10 cellular contexts compared by ENCODE assay signal in genomic region chr18:76380791-76381405, GRCh38.
DNase-seq lines count a peak whose midpoint lies in the region; ATAC-seq and TF ChIP-seq lines count a peak whose summit lies in the region.
"Had no signal": no experiment of that assay in that cellular context is flagged by ENCODE, and none has a peak within 500 bp of the region (broad histone marks: within the 10 kb centered on the region; RNA-seq: fewer than 3 reads in every experiment).

No MANE protein-coding gene starts in this region.

- H3K9me3 ChIP-seq in mucosa of descending colon: no peaks in the 10 kb centered on the region

- no peak for ATAC-seq in activated CD8-positive, alpha-beta T cell treated with anti-CD3 and anti-CD28 coated beads for 36 hours
- ATAC-seq in activated CD8-positive, alpha-beta T cell treated with anti-CD3 and anti-CD28 coated beads, Interleukin-2, amount 10 ng/mL, durations not matched to agents 7 days and 5 days: no peak
- ATAC-seq in mucosa of descending colon: no peak

- H3K27me3 Mint-ChIP-seq in activated CD8-positive, alpha-beta T cell treated with anti-CD3 and anti-CD28 coated beads for 36 hours: no peaks in the 10 kb centered on the region
- H3K27me3 Mint-ChIP-seq in activated CD8-positive, alpha-beta T cell treated with anti-CD3 and anti-CD28 coated beads, Interleukin-2, amount 10 ng/mL, durations not matched to agents 7 days and 5 days (ENCODE audit: low read depth): no peaks in the 10 kb centered on the region
- H3K27me3 Mint-ChIP-seq: CD4-positive, CD25-positive, alpha-beta regulatory T cell had no signal

- H3K4me1 Mint-ChIP-seq in activated CD8-positive, alpha-beta T cell treated with anti-CD3 and anti-CD28 coated beads for 36 hours (ENCODE audit: low read depth): peaks cover 22% of the 10 kb centered on the region
- H3K4me1 Mint-ChIP-seq in activated CD8-positive, alpha-beta T cell treated with anti-CD3 and anti-CD28 coated beads, Interleukin-2, amount 10 ng/mL, durations not matched to agents 7 days and 5 days (ENCODE audit: low read depth): peaks cover 20% of the 10 kb centered on the region

- no peak overlapping the region for H3K4me3 Mint-ChIP-seq in activated CD8-positive, alpha-beta T cell treated with anti-CD3 and anti-CD28 coated beads for 36 hours
- no peak overlapping the region for H3K4me3 Mint-ChIP-seq in activated CD8-positive, alpha-beta T cell treated with anti-CD3 and anti-CD28 coated beads, Interleukin-2, amount 10 ng/mL, durations not matched to agents 7 days and 5 days
- H3K4me3 Mint-ChIP-seq: CD4-positive, CD25-positive, alpha-beta regulatory T cell had no signal

- no peaks in the 10 kb centered on the region for H3K4me1 ChIP-seq in mucosa of descending colon (ENCODE audit: low read depth)

- H3K36me3 ChIP-seq in mucosa of descending colon (ENCODE audit: low read depth): no peaks in the 10 kb centered on the region

- TF ChIP-seq CTCF in activated CD8-positive, alpha-beta T cell treated with anti-CD3 and anti-CD28 coated beads for 36 hours (IDR thresholded peaks at IDR 0.05): peak; percentile 36
- peak; percentile 26 for TF ChIP-seq CTCF in RWPE1 (conservative IDR thresholded peaks at IDR 0.05; ENCODE audit: low read depth)
- TF ChIP-seq CTCF in fibroblast of pulmonary artery (IDR thresholded peaks at IDR 0.05; ENCODE audit: low read length, missing control alignments): peak; percentile 42
- TF ChIP-seq CTCF in mucosa of descending colon (IDR thresholded peaks at IDR 0.05): no peak

- peaks cover 17% of the 10 kb centered on the region for H3K36me3 Mint-ChIP-seq in activated CD8-positive, alpha-beta T cell treated with anti-CD3 and anti-CD28 coated beads for 36 hours (ENCODE audit: low read depth)
- peaks cover 2% of the 10 kb centered on the region for H3K36me3 Mint-ChIP-seq in activated CD8-positive, alpha-beta T cell treated with anti-CD3 and anti-CD28 coated beads, Interleukin-2, amount 10 ng/mL, durations not matched to agents 7 days and 5 days (ENCODE audit: low read depth)
- H3K36me3 Mint-ChIP-seq: CD4-positive, CD25-positive, alpha-beta regulatory T cell had no signal

- H3K27ac ChIP-seq in RWPE1: no peak overlapping the region

- no peaks in the 10 kb centered on the region for H3K9me3 Mint-ChIP-seq in activated CD8-positive, alpha-beta T cell treated with anti-CD3 and anti-CD28 coated beads for 36 hours
- H3K9me3 Mint-ChIP-seq in activated CD8-positive, alpha-beta T cell treated with anti-CD3 and anti-CD28 coated beads, Interleukin-2, amount 10 ng/mL, durations not matched to agents 7 days and 5 days (ENCODE audit: insufficient read depth): no peaks in the 10 kb centered on the region

- peak; percentile 27 for DNase-seq in activated CD8-positive, alpha-beta T cell treated with anti-CD3 and anti-CD28 coated beads for 36 hours
- DNase-seq in activated CD8-positive, alpha-beta T cell treated with anti-CD3 and anti-CD28 coated beads, Interleukin-2, amount 10 ng/mL, durations not matched to agents 7 days and 5 days: no peak
- DNase-seq in RWPE1 (ENCODE audit: low spot score): no peak
- no peak for DNase-seq in fibroblast of pulmonary artery (ENCODE audit: low read depth)
- peak; percentile 8 to 23 for DNase-seq in stimulated activated CD4-positive, alpha-beta T cell treated with anti-CD3 and anti-CD28 coated beads, Interleukin-2, amount 100 ng/mL, for 48 hours
- DNase-seq in mucosa of descending colon: no peak
- DNase-seq in DMS114 treated with DMSO at 0.1 percent for 48 hours (lab: John Stamatoyannopoulos, UW; ENCODE audit: unreplicated experiment): no peak
- DNase-seq in epidermal melanocyte (ENCODE audit: insufficient read length, low spot score): no peak
- DNase-seq: caudate nucleus; CD4-positive, CD25-positive, alpha-beta regulatory T cell had no signal

- CTCF ChIA-PET in activated CD8-positive, alpha-beta T cell treated with anti-CD3 and anti-CD28 coated beads for 36 hours (lab: Charles Lee): interaction anchor here (1.8 kb wide), 1 partner anchor 18 kb away, joined by 6 read pairs; no protein-coding TSS in a partner anchor
- CTCF ChIA-PET in activated CD8-positive, alpha-beta T cell treated with anti-CD3 and anti-CD28 coated beads, Interleukin-2, amount 10 ng/mL, durations not matched to agents 7 days and 5 days (lab: Charles Lee): interaction anchor here (1.0 kb wide), 1 partner anchor 32 kb away, joined by 3 read pairs; no protein-coding TSS in a partner anchor
- CTCF ChIA-PET in RWPE1 (lab: Yijun Ruan, JAX): no interaction called here

- H3K27ac Mint-ChIP-seq in activated CD8-positive, alpha-beta T cell treated with anti-CD3 and anti-CD28 coated beads for 36 hours: no peak overlapping the region
- H3K27ac Mint-ChIP-seq in activated CD8-positive, alpha-beta T cell treated with anti-CD3 and anti-CD28 coated beads, Interleukin-2, amount 10 ng/mL, durations not matched to agents 7 days and 5 days: no peak overlapping the region
- H3K27ac Mint-ChIP-seq: CD4-positive, CD25-positive, alpha-beta regulatory T cell had no signal

- H3K4me3 ChIP-seq in fibroblast of pulmonary artery (replicated peaks; ENCODE audit: low read depth, low read length) (no peak overlapping the region), mucosa of descending colon (no peak overlapping the region)

- POLR2A ChIA-PET in activated CD8-positive, alpha-beta T cell treated with anti-CD3 and anti-CD28 coated beads for 36 hours (lab: Charles Lee): no interaction called here
- POLR2A ChIA-PET in activated CD8-positive, alpha-beta T cell treated with anti-CD3 and anti-CD28 coated beads, Interleukin-2, amount 10 ng/mL, durations not matched to agents 7 days and 5 days (lab: Charles Lee): no interaction called here
- POLR2A ChIA-PET in RWPE1 (lab: Yijun Ruan, JAX; ENCODE audit: low non-redundant PET): no interaction called here

- intact Hi-C loops in activated CD8-positive, alpha-beta T cell treated with anti-CD3 and anti-CD28 coated beads for 36 hours (cut with micrococcal nuclease): no loop called here
- intact Hi-C loops in mucosa of descending colon (cut with DNase I, micrococcal nuclease): no loop called here

Comparison
In these comparisons a context has a peak if more than half of its experiments do, and no peak if none do; other contexts are left out.
1. DNase-seq: peak in activated CD8-positive, alpha-beta T cell treated with anti-CD3 and anti-CD28 coated beads for 36 hours (single experiment) and stimulated activated CD4-positive, alpha-beta T cell treated with anti-CD3 and anti-CD28 coated beads, Interleukin-2, amount 100 ng/mL, for 48 hours (2 of 2); none in activated CD8-positive, alpha-beta T cell treated with anti-CD3 and anti-CD28 coated beads, Interleukin-2, amount 10 ng/mL, durations not matched to agents 7 days and 5 days (single experiment), RWPE1 (single experiment), fibroblast of pulmonary artery (single experiment), mucosa of descending colon (0 of 3), DMS114 treated with DMSO at 0.1 percent for 48 hours (single experiment) and epidermal melanocyte (single experiment).